In genomic region chr11:68436985-68437926, GRCh38 we compare ENCODE assay signal across 9 cellular contexts. TPM values are rescaled to one million over a fixed set of nuclear protein-coding genes. Genes with fewer than 3 reads are reported as not detected.
DNase-seq lines count a peak whose midpoint lies in the region; ATAC-seq, FAIRE-seq and TF ChIP-seq lines count a peak whose summit lies in the region.
"Had no signal": no experiment of that assay in that cellular context is flagged by ENCODE, and none has a peak within 500 bp of the region (broad histone marks: within the 10 kb centered on the region; RNA-seq: fewer than 3 reads in every experiment).

No MANE protein-coding gene starts in this region.

- H2AFZ ChIP-seq in SK-N-SH (ENCODE audit: low read depth) = peak overlapping the region; percentile 87; the same call in 1 of the 2 replicates

- H3F3A ChIP-seq in SK-N-SH (replicated peaks; ENCODE audit: insufficient read depth) = peaks cover 13% of the 10 kb centered on the region

- no peaks in the 10 kb centered on the region for H3K9me3 ChIP-seq in SK-N-SH

- peak overlapping the region in 1 of 2 experiments; percentile 40; a peak in 3 of 4 replicates for H3K27ac ChIP-seq in SK-N-SH (ENCODE audit: low read depth in 2 of 2, low read length in 1 of 2)

- CTCF ChIA-PET in SK-N-SH (lab: Yijun Ruan, JAX) = interaction anchor here (0.9 kb wide), 1 partner anchor 9 kb away, joined by 4 read pairs; no protein-coding TSS in a partner anchor

- H4K20me1 ChIP-seq in SK-N-SH (ENCODE audit: insufficient read depth) = no peaks in the 10 kb centered on the region

- TF ChIP-seq POLR2A in H54 (IDR thresholded peaks at IDR 0.05; ENCODE audit: low read depth, low read length) = peak; percentile 25; the same call in 1 of the 2 replicates

- no peaks in the 10 kb centered on the region for H3K79me2 ChIP-seq in SK-N-SH (ENCODE audit: insufficient read depth)

- H3K9ac ChIP-seq in SK-N-SH = no peak overlapping the region

- H3K9me2 ChIP-seq in SK-N-SH = no peaks in the 10 kb centered on the region

- no peak for ATAC-seq in GM18909 (IDR thresholded peaks at IDR 0.05; ENCODE audit: poor library complexity, unreplicated experiment)
- ATAC-seq in HG03108 (IDR thresholded peaks at IDR 0.05; ENCODE audit: unreplicated experiment) = no peak
- no peak for ATAC-seq in GM18907 (IDR thresholded peaks at IDR 0.05; ENCODE audit: unreplicated experiment)

- H3K36me3 ChIP-seq in SK-N-SH (replicated peaks in 1 of 2; ENCODE audit: control insufficient read depth in 1 of 2, insufficient read depth in 2 of 2, low read length in 1 of 2) = peaks cover 0 to 27% of the 10 kb centered on the region in 2 experiments

- TF ChIP-seq EP300 in SK-N-SH (IDR thresholded peaks at IDR 0.05; ENCODE audit: borderline replicate concordance in 1 of 2, low read depth in 1 of 2, low read length in 1 of 2) = no peak

- H3K4me3 ChIP-seq in SK-N-SH (ENCODE audit: low read depth in 2 of 2, low read length in 1 of 2) (no peak overlapping the region), foreskin fibroblast (ENCODE audit: low read depth in 1 of 2, low read length in 2 of 2) (no peak overlapping the region)

- peak; percentile 97 for DNase-seq in H54 (ENCODE audit: insufficient read length, low spot score)
- no peak for DNase-seq in SK-N-SH
- peak; percentile 61 to 76 for DNase-seq in foreskin fibroblast
- DNase-seq in renal cortical epithelial cell (ENCODE audit: low read depth) = peak; percentile 54
- DNase-seq in activated CD4-positive, alpha-beta T cell treated with anti-CD3 and anti-CD28 coated beads for 1 hour = no peak
- DNase-seq: activated naive CD4-positive, alpha-beta T cell treated with anti-CD3 and anti-CD28 coated beads, Interleukin-2, amount 50 U/mL, for 16 hours had no signal

- no peak for TF ChIP-seq CTCF in SK-N-SH (IDR thresholded peaks at IDR 0.05)
- no peak for TF ChIP-seq CTCF in foreskin fibroblast (IDR thresholded peaks at IDR 0.05; ENCODE audit: low read depth, low read length)

- peak; percentile 53 for FAIRE-seq in H54 (lab: Jason Lieb, UNC)

- no peaks in the 10 kb centered on the region for H3K27me3 ChIP-seq in SK-N-SH (ENCODE audit: insufficient read depth)

- H3K4me2 ChIP-seq in SK-N-SH = 0 out of 2 replicates have a peak overlapping the region, but pooled peaks have one; percentile 38

- POLR2A ChIA-PET in SK-N-SH (lab: Yijun Ruan, JAX) = interaction anchor here (0.9 kb wide), 1 partner anchor 16 kb away, joined by 4 read pairs; no protein-coding TSS in a partner anchor

- 72% methylated on average over 16 of the region's 34 CpGs for whole genome bisulfite sequencing in SK-N-SH (ENCODE audit: low lambda C conversion rate)

- no peak for TF ChIP-seq RAD21 in SK-N-SH (IDR thresholded peaks at IDR 0.05; ENCODE audit: low read length)

- H3K4me1 ChIP-seq in SK-N-SH (ENCODE audit: control insufficient read depth in 1 of 2, insufficient read depth in 2 of 2, low read depth in 1 of 2, low read length in 1 of 2) = peaks cover 17 to 31% of the 10 kb centered on the region in 2 experiments; a peak in 3 of 4 replicates

TF ChIP-seq in SK-N-SH, 30 proteins besides CTCF, POLR2A, EP300 and RAD21:
- peak; percentile 63 for TF ChIP-seq GABPA (IDR thresholded peaks at IDR 0.05; ENCODE audit: low read depth)
- no peak for TF ChIP-seq SIN3A (IDR thresholded peaks at IDR 0.05; ENCODE audit: borderline replicate concordance, low read depth, low read length)
- peak; percentile 12; the same call in 1 of the 2 replicates for TF ChIP-seq TAF1 (IDR thresholded peaks at IDR 0.05; ENCODE audit: borderline replicate concordance, low read depth, low read length)
- no peak for TF ChIP-seq FOXM1 (IDR thresholded peaks at IDR 0.05; ENCODE audit: low read depth)
- TF ChIP-seq MXI1 (IDR thresholded peaks at IDR 0.05; ENCODE audit: low read depth, low read length) = no peak
- TF ChIP-seq FOSL2 (IDR thresholded peaks at IDR 0.05; ENCODE audit: borderline replicate concordance, low read depth) = peak; percentile 74
- TF ChIP-seq FOXJ3 (CRISPR knock-in tag; IDR thresholded peaks at IDR 0.05) = no peak

RNA-seq across cellular contexts. Expression of gene PPP6R3, which starts 23.3 kb away (rescaled TPM):
- 28.1 and 28.9 TPM in 2 replicates for polyA plus RNA-seq in SK-N-SH (2012; rRNA removed)
- polyA plus RNA-seq in SK-N-SH (2012; cell fraction: cytosol; rRNA removed) = 27.6 and 28.2 TPM in 2 replicates
- 74.5 and 86.7 TPM in 2 replicates for polyA plus RNA-seq in SK-N-SH (2012; cell fraction: nucleus; rRNA removed)
- total RNA-seq in renal cortical epithelial cell = 130 and 164 TPM in 2 replicates

Comparison
In these comparisons a context has a peak if more than half of its experiments do, and no peak if none do; other contexts are left out.
1. DNase-seq: peak in H54 (single experiment), foreskin fibroblast (2 of 2) and renal cortical epithelial cell (single experiment); none in SK-N-SH (single experiment) and activated CD4-positive, alpha-beta T cell treated with anti-CD3 and anti-CD28 coated beads for 1 hour (single experiment).